Comparison of ENCODE assay signal across 19 cellular contexts in genomic region chr21:29721242-29721641, GRCh38.
DNase-seq lines count a peak whose midpoint lies in the region; ATAC-seq and TF ChIP-seq lines count a peak whose summit lies in the region.
"Had no signal": no experiment of that assay in that cellular context is flagged by ENCODE, and none has a peak within 500 bp of the region (broad histone marks: within the 10 kb centered on the region; RNA-seq: fewer than 3 reads in every experiment).

No MANE protein-coding gene starts in this region.

- peaks cover 17% of the 10 kb centered on the region for H3K9me3 Mint-ChIP-seq in neural progenitor cell

- H3K9ac ChIP-seq in HUES48 (ENCODE audit: low read depth, low read length) (no peak overlapping the region), SK-N-MC (ENCODE audit: insufficient read length) (no peak overlapping the region), iPS-18a (ENCODE audit: low read length) (no peak overlapping the region), neural progenitor cell (no peak overlapping the region)
- H3K9ac ChIP-seq: BLaER1, KMS-11 had no signal

- peaks cover 3% of the 10 kb centered on the region for H3K27me3 Mint-ChIP-seq in neural progenitor cell (ENCODE audit: insufficient read depth, low read depth)

- peaks cover 43% of the 10 kb centered on the region for H3K4me1 Mint-ChIP-seq in neural progenitor cell
- H3K4me1 Mint-ChIP-seq: CD14-positive monocyte; CD4-positive, alpha-beta memory T cell had no signal

- peaks cover 23% of the 10 kb centered on the region for H3K4me1 ChIP-seq in HUES48 (ENCODE audit: control insufficient read depth, insufficient read depth, low read length)
- peaks cover 30% of the 10 kb centered on the region for H3K4me1 ChIP-seq in iPS-18a (ENCODE audit: control insufficient read depth, low read depth, low read length)
- H3K4me1 ChIP-seq in neural progenitor cell = peaks cover 34% of the 10 kb centered on the region
- no peaks in the 10 kb centered on the region for H3K4me1 ChIP-seq in HAP-1
- H3K4me1 ChIP-seq: BLaER1 had no signal

- peak overlapping the region; percentile 58 for H3K27ac Mint-ChIP-seq in neural progenitor cell
- H3K27ac Mint-ChIP-seq: CD14-positive monocyte; CD4-positive, alpha-beta memory T cell; HFFc6 had no signal

- in situ Hi-C loops in HAP-1 (cut with MboI; ENCODE audit: low sequenced_read_pairs) = no loop called here
- in situ Hi-C loops in G401 (cut with HindIII; ENCODE audit: low sequenced_read_pairs) = no loop called here

- peaks cover 3% of the 10 kb centered on the region for H3K36me3 Mint-ChIP-seq in neural progenitor cell
- H3K36me3 Mint-ChIP-seq: CD14-positive monocyte; CD4-positive, alpha-beta memory T cell had no signal

- H3F3A ChIP-seq in neural progenitor cell (ENCODE audit: low read depth) = peaks cover 23% of the 10 kb centered on the region

- H3K4me2 ChIP-seq in neural progenitor cell = peak overlapping the region; percentile 66
- H3K4me2 ChIP-seq: BLaER1, KMS-11 had no signal

- H3K27ac ChIP-seq in HUES48 (ENCODE audit: low read depth, low read length) = peak overlapping the region; percentile 68
- H3K27ac ChIP-seq in SK-N-MC = peak overlapping the region; percentile 1; the same call in 1 of the 2 replicates
- H3K27ac ChIP-seq in iPS-18a (ENCODE audit: low read length) = no peak overlapping the region
- peak overlapping the region; percentile 75 for H3K27ac ChIP-seq in neural progenitor cell
- H3K27ac ChIP-seq: BLaER1, KMS-11 had no signal

- peak overlapping the region; percentile 42 for H3K4me3 Mint-ChIP-seq in neural progenitor cell
- H3K4me3 Mint-ChIP-seq: CD14-positive monocyte; CD4-positive, alpha-beta memory T cell; HFFc6 had no signal

- H3K27me3 ChIP-seq in HUES48 (ENCODE audit: control insufficient read depth, insufficient read depth, low read length) (no peaks in the 10 kb centered on the region), iPS-18a (ENCODE audit: control insufficient read depth, insufficient read depth, low read length) (no peaks in the 10 kb centered on the region), neural progenitor cell (no peaks in the 10 kb centered on the region), HAP-1 (ENCODE audit: low read depth) (no peaks in the 10 kb centered on the region)
- H3K27me3 ChIP-seq: BLaER1 had no signal

- H3K4me3 ChIP-seq in HUES48 (ENCODE audit: low read depth, low read length) (no peak overlapping the region), SK-N-MC (no peak overlapping the region), iPS-18a (ENCODE audit: low read length) (peak overlapping the region; percentile 31), neural progenitor cell (peak overlapping the region; percentile 29), HAP-1 (no peak overlapping the region)
- H3K4me3 ChIP-seq: BLaER1 had no signal

- H3K36me3 ChIP-seq in HUES48 (ENCODE audit: control insufficient read depth, insufficient read depth, low read length) (no peaks in the 10 kb centered on the region), SK-N-MC (ENCODE audit: insufficient read depth, low read length) (no peaks in the 10 kb centered on the region), iPS-18a (ENCODE audit: control insufficient read depth, low read depth, low read length) (no peaks in the 10 kb centered on the region), neural progenitor cell (no peaks in the 10 kb centered on the region), HAP-1 (replicated peaks) (no peaks in the 10 kb centered on the region)
- H3K36me3 ChIP-seq: BLaER1 had no signal

- TF ChIP-seq CTCF in neural progenitor cell (IDR thresholded peaks at IDR 0.05) = no peak

- no peak for DNase-seq in SK-N-MC (ENCODE audit: low read depth, low spot score)
- DNase-seq in neural progenitor cell (ENCODE audit: low spot score) = peak; percentile 70
- no peak for DNase-seq in HAP-1 (ENCODE audit: low spot score in 2 of 2)
- DNase-seq in stimulated activated naive CD8-positive, alpha-beta T cell treated with anti-CD3 and anti-CD28 coated beads, Interleukin-15, Interleukin-2, amounts not matched to agents 100 U/mL and 50 U/mL, for 24 hours = no peak
- no peak for DNase-seq in NK-92 (lab: John Stamatoyannopoulos, UW; ENCODE audit: unreplicated experiment)
- DNase-seq in G401 (ENCODE audit: low spot score) = no peak
- DNase-seq: 8988T; CD4-positive, alpha-beta memory T cell; DMS153; DMS79; GF-D8; HFFc6 had no signal

- H2AFZ ChIP-seq in neural progenitor cell (replicated peaks) = no peak overlapping the region

- no peaks in the 10 kb centered on the region for H4K20me1 ChIP-seq in neural progenitor cell (ENCODE audit: low read depth)
- H4K20me1 ChIP-seq: BLaER1 had no signal

- no peak for ATAC-seq in stimulated activated naive CD8-positive, alpha-beta T cell treated with anti-CD3 and anti-CD28 coated beads, Interleukin-15, Interleukin-2, amounts not matched to agents 100 U/mL and 50 U/mL, for 24 hours
- ATAC-seq: HCT116, HepG2 had no signal

- H3K79me2 ChIP-seq in neural progenitor cell (ENCODE audit: low read depth) = no peaks in the 10 kb centered on the region

- H3K9me3 ChIP-seq in HUES48 (ENCODE audit: control insufficient read depth, insufficient read depth, low read length) (peaks cover 11% of the 10 kb centered on the region), SK-N-MC (ENCODE audit: low read depth, low read length) (peaks cover 9% of the 10 kb centered on the region; the same call in 1 of the 2 replicates), iPS-18a (ENCODE audit: control insufficient read depth, low read depth, low read length) (no peaks in the 10 kb centered on the region), neural progenitor cell (ENCODE audit: low read depth) (no peaks in the 10 kb centered on the region), HAP-1 (peaks cover 1% of the 10 kb centered on the region; the same call in 1 of the 2 replicates)

Comparison
In these comparisons a context has a peak if more than half of its experiments do, and no peak if none do; other contexts are left out.
1. H3K4me3 ChIP-seq: peak in iPS-18a (single experiment) and neural progenitor cell (single experiment); none in HUES48 (single experiment), SK-N-MC (single experiment) and HAP-1 (single experiment).